Comparison of ENCODE assay signal across 10 cellular contexts in the genomic region with DNA sequence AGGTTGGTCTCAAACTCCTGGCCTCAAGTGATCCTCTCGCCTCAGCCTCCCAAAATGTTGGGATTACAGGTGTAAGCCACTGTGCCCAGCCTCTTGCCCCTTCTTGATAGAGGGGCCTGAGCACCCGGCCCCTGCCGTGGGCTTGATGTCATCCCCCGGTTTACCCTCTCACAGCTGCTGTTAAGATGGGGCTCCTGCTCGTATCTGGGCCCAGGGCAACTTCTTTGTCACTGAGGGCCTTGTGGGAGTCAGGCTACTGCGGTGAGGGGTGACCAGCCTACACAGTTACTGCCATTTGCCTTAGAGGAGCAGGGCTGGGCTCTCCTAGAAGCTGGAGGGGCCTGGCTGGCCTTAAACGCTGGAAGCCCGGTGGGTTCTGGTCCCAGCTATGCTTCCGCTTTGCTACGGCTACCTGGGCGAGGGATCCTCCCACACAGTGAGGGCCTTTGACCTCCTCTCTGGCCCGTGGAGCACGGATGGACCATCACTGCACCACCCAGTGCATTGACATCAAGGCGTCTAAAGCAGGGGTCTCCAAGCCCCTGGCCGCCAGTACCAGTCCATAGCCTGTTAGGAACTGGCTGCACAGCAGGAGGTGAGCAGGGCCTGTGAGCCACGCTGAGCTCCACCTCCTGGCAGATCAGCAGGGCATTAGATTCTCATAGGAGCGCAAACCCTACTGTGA. TPM values are rescaled to one million over a fixed set of nuclear protein-coding genes. Genes with fewer than 3 reads are reported as not detected.
A peak's percentile ranks its signal among the peaks of the same experiment; 100 is the strongest.
DNase-seq lines count a peak whose midpoint lies in the region; ATAC-seq, FAIRE-seq and TF ChIP-seq lines count a peak whose summit lies in the region.
"Had no signal": no experiment of that assay in that cellular context is flagged by ENCODE, and none has a peak within 500 bp of the region (broad histone marks: within the 10 kb centered on the region; RNA-seq: fewer than 3 reads in every experiment).

No MANE protein-coding gene starts in this region.

- H3K4me3 ChIP-seq in Karpas-422 (ENCODE audit: low read length) (peak overlapping the region; percentile 67), neural progenitor cell (peak overlapping the region; percentile 64)

- H4K20me1 ChIP-seq in Karpas-422 (ENCODE audit: insufficient read depth, low read depth, low read length) (no peaks in the 10 kb centered on the region), neural progenitor cell (ENCODE audit: low read depth) (no peaks in the 10 kb centered on the region)

- DNase-seq in D721Med (ENCODE audit: insufficient read length, low spot score): no peak
- DNase-seq in Karpas-422: peak; percentile 72
- no peak for DNase-seq in neural progenitor cell (ENCODE audit: low spot score)
- DNase-seq in ureter (ENCODE audit: low spot score): no peak
- no peak for DNase-seq in germinal center (ENCODE audit: low spot score)

- peak overlapping the region; percentile 75 for H3K9ac ChIP-seq in Karpas-422 (ENCODE audit: low read length)
- no peak overlapping the region for H3K9ac ChIP-seq in neural progenitor cell

- peaks cover 30% of the 10 kb centered on the region for H3K4me1 Mint-ChIP-seq in brain
- peaks cover 19% of the 10 kb centered on the region for H3K4me1 Mint-ChIP-seq in neural progenitor cell

- H3K27ac ChIP-seq in Karpas-422 (ENCODE audit: low read length): peak overlapping the region; percentile 92
- no peak overlapping the region for H3K27ac ChIP-seq in neural progenitor cell
- H3K27ac ChIP-seq: SJSA1 had no signal

- H3K27me3 Mint-ChIP-seq in brain (peaks cover 66% of the 10 kb centered on the region), neural progenitor cell (ENCODE audit: insufficient read depth, low read depth) (peaks cover 28% of the 10 kb centered on the region)

- peak; percentile 44 for FAIRE-seq in D721Med (lab: Jason Lieb, UNC)

- H3K9me2 ChIP-seq in Karpas-422 (replicated peaks; ENCODE audit: insufficient read depth, low read length): no peaks in the 10 kb centered on the region

- H3K36me3 ChIP-seq in Karpas-422 (ENCODE audit: insufficient read depth, low read length) (no peaks in the 10 kb centered on the region), neural progenitor cell (no peaks in the 10 kb centered on the region)
- H3K36me3 ChIP-seq: SJSA1 had no signal

- H3K4me1 ChIP-seq in Karpas-422 (ENCODE audit: low read length) (peaks cover 59% of the 10 kb centered on the region), neural progenitor cell (peaks cover 6% of the 10 kb centered on the region)

- TF ChIP-seq CTCF in D721Med (IDR thresholded peaks at IDR 0.05; ENCODE audit: insufficient read depth, missing control alignments) (no peak), brain (conservative IDR thresholded peaks at IDR 0.05) (no peak), neural progenitor cell (IDR thresholded peaks at IDR 0.05) (no peak)

- H3K27ac Mint-ChIP-seq in brain (peak overlapping the region in 1 of 5 experiments; percentile 98), neural progenitor cell (no peak overlapping the region)

- no peak for ATAC-seq in GM21528 (IDR thresholded peaks at IDR 0.05; ENCODE audit: low FRiP score, unreplicated experiment)
- ATAC-seq in GM19463 (IDR thresholded peaks at IDR 0.05; ENCODE audit: unreplicated experiment): no peak
- ATAC-seq: left colon had no signal

- H3K9me3 Mint-ChIP-seq in brain (no peaks in the 10 kb centered on the region), neural progenitor cell (no peaks in the 10 kb centered on the region)

- H3K4me3 Mint-ChIP-seq in brain (peak overlapping the region; percentile 83 to 91 (median 85)), neural progenitor cell (peak overlapping the region; percentile 89)

- H2AFZ ChIP-seq in Karpas-422 (ENCODE audit: low read length) (peak overlapping the region; percentile 94), neural progenitor cell (replicated peaks) (no peak overlapping the region)

- H3K4me2 ChIP-seq in Karpas-422 (ENCODE audit: low read depth, low read length, poor library complexity, severe bottlenecking): peak overlapping the region; percentile 81
- peak overlapping the region; percentile 98 for H3K4me2 ChIP-seq in neural progenitor cell

- H3K79me2 ChIP-seq in Karpas-422 (ENCODE audit: low read length) (no peaks in the 10 kb centered on the region), neural progenitor cell (ENCODE audit: low read depth) (no peaks in the 10 kb centered on the region)

- no peaks in the 10 kb centered on the region for H3K9me3 ChIP-seq in Karpas-422 (ENCODE audit: low read length)
- H3K9me3 ChIP-seq in neural progenitor cell (ENCODE audit: low read depth): no peaks in the 10 kb centered on the region
- H3K9me3 ChIP-seq: SJSA1 had no signal

- no peaks in the 10 kb centered on the region for H3K27me3 ChIP-seq in Karpas-422 (ENCODE audit: low read length)
- peaks cover 44% of the 10 kb centered on the region for H3K27me3 ChIP-seq in neural progenitor cell
- H3K27me3 ChIP-seq: SJSA1 had no signal

- no peaks in the 10 kb centered on the region for H3K36me3 Mint-ChIP-seq in brain
- no peaks in the 10 kb centered on the region for H3K36me3 Mint-ChIP-seq in neural progenitor cell

- H3F3A ChIP-seq in neural progenitor cell (ENCODE audit: low read depth): peaks cover 15% of the 10 kb centered on the region

RNA-seq across cellular contexts. Expression of a gene that starts 1.1 kb away (rescaled TPM):
- 0.40 TPM in 1 of 2 replicates, not detected in the other for total RNA-seq in Karpas-422 (2014; rRNA removed; shearing (Covaris generic); ENCODE audit: low replicate concordance)
- polyA plus RNA-seq in brain (ENCODE audit: insufficient read depth, low read depth, low replicate concordance): 62.5 TPM
- total RNA-seq in neural progenitor cell (ENCODE audit: low replicate concordance): 1.0 and 2.3 TPM in 2 replicates
- 1.6 TPM for total RNA-seq in ureter

RNA-seq across cellular contexts. Expression of a gene that starts 7.4 kb away (rescaled TPM):
- 26.1 and 34.6 TPM in 2 replicates for total RNA-seq in Karpas-422 (2014; rRNA removed; shearing (Covaris generic); ENCODE audit: low replicate concordance)
- 32.3 TPM for polyA plus RNA-seq in brain (ENCODE audit: insufficient read depth, low read depth, low replicate concordance)
- total RNA-seq in neural progenitor cell (ENCODE audit: low replicate concordance): 19.9 and 26.5 TPM in 2 replicates
- 53.5 TPM for total RNA-seq in ureter
